ENCODE assay signal across 1 cellular context in genomic region chr6:163446529-163446928, GRCh38.
TF ChIP-seq lines count a peak whose summit lies in the region.

No MANE protein-coding gene starts in this region.

TF ChIP-seq in HepG2, 621 proteins besides CTCF, POLR2A, EP300 and RAD21 (continued from another document):
- TF ChIP-seq HOMEZ (CRISPR knock-in tag; IDR thresholded peaks at IDR 0.05; ENCODE audit: low read depth): peak; percentile 99
- TF ChIP-seq HMGXB3 (CRISPR knock-in tag; IDR thresholded peaks at IDR 0.05; ENCODE audit: borderline replicate concordance): peak; percentile 74
- peak; percentile 42; the same call in 1 of the 2 replicates for TF ChIP-seq PATZ1 (CRISPR knock-in tag; IDR thresholded peaks at IDR 0.05)
- TF ChIP-seq GABPA (IDR thresholded peaks at IDR 0.05; ENCODE audit: low read depth, low read length): no peak
- TF ChIP-seq GABPA (CRISPR knock-in tag; IDR thresholded peaks at IDR 0.05; ENCODE audit: low read depth): 0 out of 2 replicates have a peak, but pooled peaks have one; percentile 18
- TF ChIP-seq SRSF9 (IDR thresholded peaks at IDR 0.05; ENCODE audit: borderline replicate concordance, insufficient read depth, low read depth, low read length, poor library complexity, severe bottlenecking): no peak
- no peak for TF ChIP-seq HHEX (CRISPR knock-in tag; IDR thresholded peaks at IDR 0.05)
- TF ChIP-seq NFYB (CRISPR knock-in tag; IDR thresholded peaks at IDR 0.05): peak; percentile 45; the same call in 1 of the 2 replicates
- TF ChIP-seq SOX6 (IDR thresholded peaks at IDR 0.05): no peak
- peak; percentile 31; the same call in 1 of the 2 replicates for TF ChIP-seq SOX6 (CRISPR knock-in tag; IDR thresholded peaks at IDR 0.05)
- peak; percentile 34; the same call in 1 of the 2 replicates for TF ChIP-seq SOX5 (CRISPR knock-in tag; IDR thresholded peaks at IDR 0.05; ENCODE audit: borderline replicate concordance)
- peak; percentile 40; the same call in 1 of the 2 replicates for TF ChIP-seq ARID5B (CRISPR knock-in tag; IDR thresholded peaks at IDR 0.05)
- 0 out of 2 replicates have a peak, but pooled peaks have one; percentile 34 for TF ChIP-seq SP2 (CRISPR knock-in tag; IDR thresholded peaks at IDR 0.05)
- 0 out of 2 replicates have a peak, but pooled peaks have one; percentile 5 for TF ChIP-seq PPARG (CRISPR knock-in tag; conservative IDR thresholded peaks at IDR 0.05)
- 0 out of 2 replicates have a peak, but pooled peaks have one; percentile 21 for TF ChIP-seq NFYC (CRISPR knock-in tag; IDR thresholded peaks at IDR 0.05)
- no peak for TF ChIP-seq SIX4 (CRISPR knock-in tag; IDR thresholded peaks at IDR 0.05)
- TF ChIP-seq POGZ (CRISPR knock-in tag; IDR thresholded peaks at IDR 0.05): peak; percentile 46; the same call in 1 of the 2 replicates
- TF ChIP-seq HNF1A (IDR thresholded peaks at IDR 0.05; ENCODE audit: low read depth): peak; percentile 83
- TF ChIP-seq HNF1A (CRISPR knock-in tag; IDR thresholded peaks at IDR 0.05; ENCODE audit: borderline replicate concordance): peak; percentile 61; the same call in 1 of the 2 replicates
- peak; percentile 23; the same call in 1 of the 2 replicates for TF ChIP-seq AHDC1 (CRISPR knock-in tag; IDR thresholded peaks at IDR 0.05; ENCODE audit: borderline replicate concordance)
